Comparison of ENCODE assay signal across 11 cellular contexts in genomic region chr20:20548527-20549266, GRCh38.
DNase-seq lines count a peak whose midpoint lies in the region; ATAC-seq and TF ChIP-seq lines count a peak whose summit lies in the region.
"Had no signal": no experiment of that assay in that cellular context is flagged by ENCODE, and none has a peak within 500 bp of the region (broad histone marks: within the 10 kb centered on the region; RNA-seq: fewer than 3 reads in every experiment).

No MANE protein-coding gene starts in this region.

- no peaks in the 10 kb centered on the region for H3K9me3 Mint-ChIP-seq in central memory CD8-positive, alpha-beta T cell
- H3K9me3 Mint-ChIP-seq: activated naive CD4-positive, alpha-beta T cell treated with anti-CD3 and anti-CD28 coated beads, Interleukin-2, amount 50 U/mL, for 24 hours had no signal

- no peak for ATAC-seq in central memory CD8-positive, alpha-beta T cell (replicated peaks; ENCODE audit: extremely low read depth, poor library complexity, severe bottlenecking)
- ATAC-seq in HG02588 (IDR thresholded peaks at IDR 0.05; ENCODE audit: unreplicated experiment): no peak

- TF ChIP-seq CTCF in prostate gland (IDR thresholded peaks at IDR 0.05): no peak

- no peak for TF ChIP-seq POLR2A in prostate gland (IDR thresholded peaks at IDR 0.05)

- no peaks in the 10 kb centered on the region for H3K4me1 ChIP-seq in prostate gland (replicated peaks)
- H3K4me1 ChIP-seq: right atrium auricular region had no signal

- H3K4me3 ChIP-seq in prostate gland: no peak overlapping the region
- H3K4me3 ChIP-seq: right atrium auricular region had no signal

- no peak overlapping the region for H3K4me3 Mint-ChIP-seq in central memory CD8-positive, alpha-beta T cell
- H3K4me3 Mint-ChIP-seq: activated naive CD4-positive, alpha-beta T cell treated with anti-CD3 and anti-CD28 coated beads, Interleukin-2, amount 50 U/mL, for 24 hours; CD8-positive, alpha-beta memory T cell had no signal

- DNase-seq in HPDE6-E6E7 (ENCODE audit: extremely low spot score) (peak; percentile 90), NCI-H345 (lab: John Stamatoyannopoulos, UW) (peak; percentile 40), prostate gland (ENCODE audit: low spot score) (peak; percentile 16), inferior parietal cortex (ENCODE audit: extremely low spot score) (no peak), NOMO-1 treated with dmso at 0.1 percent for 144 hours (lab: John Stamatoyannopoulos, UW; ENCODE audit: unreplicated experiment) (no peak)
- DNase-seq in central memory CD8-positive, alpha-beta T cell (ENCODE audit: low spot score in 2 of 2): no peak
- DNase-seq: activated CD8-positive, alpha-beta memory T cell treated with anti-CD3 and anti-CD28 coated beads for 24 hours; CD8-positive, alpha-beta memory T cell had no signal

- no peak overlapping the region for H3K27ac ChIP-seq in prostate gland
- H3K27ac ChIP-seq: right atrium auricular region had no signal

- peak overlapping the region; percentile 32 for H3K27ac Mint-ChIP-seq in central memory CD8-positive, alpha-beta T cell (ENCODE audit: low read depth)
- H3K27ac Mint-ChIP-seq: activated naive CD4-positive, alpha-beta T cell treated with anti-CD3 and anti-CD28 coated beads, Interleukin-2, amount 50 U/mL, for 24 hours had no signal

- H3K4me1 Mint-ChIP-seq in central memory CD8-positive, alpha-beta T cell: peaks cover 15% of the 10 kb centered on the region

- H3K9me3 ChIP-seq in prostate gland: no peaks in the 10 kb centered on the region
- H3K9me3 ChIP-seq: right atrium auricular region had no signal

- intact Hi-C loops in prostate gland (cut with DNase I): no loop called here

- no peaks in the 10 kb centered on the region for H3K27me3 Mint-ChIP-seq in central memory CD8-positive, alpha-beta T cell
- H3K27me3 Mint-ChIP-seq: activated naive CD4-positive, alpha-beta T cell treated with anti-CD3 and anti-CD28 coated beads, Interleukin-2, amount 50 U/mL, for 24 hours; CD8-positive, alpha-beta memory T cell had no signal

- H3K36me3 ChIP-seq in prostate gland: no peaks in the 10 kb centered on the region
- H3K36me3 ChIP-seq: right atrium auricular region had no signal

- H3K36me3 Mint-ChIP-seq in central memory CD8-positive, alpha-beta T cell (ENCODE audit: insufficient read depth): peaks cover 5% of the 10 kb centered on the region

- WGBS in prostate gland: 52% methylated on average over 5 of the region's 5 CpGs

- H3K27me3 ChIP-seq in prostate gland (replicated peaks; ENCODE audit: insufficient read depth): no peaks in the 10 kb centered on the region
- H3K27me3 ChIP-seq: right atrium auricular region had no signal

Comparison
In these comparisons a context has a peak if more than half of its experiments do, and no peak if none do; other contexts are left out.
1. DNase-seq: peak in HPDE6-E6E7 (single experiment), NCI-H345 (single experiment) and prostate gland (single experiment); none in central memory CD8-positive, alpha-beta T cell (0 of 2), inferior parietal cortex (single experiment) and NOMO-1 treated with dmso at 0.1 percent for 144 hours (single experiment).